In genomic region chr17:9663511-9663910, GRCh38 we compare ENCODE assay signal across 2 cellular contexts. TPM values are rescaled to one million over a fixed set of nuclear protein-coding genes. Genes with fewer than 3 reads are reported as not detected.
"Had no signal": no experiment of that assay in that cellular context is flagged by ENCODE, and none has a peak within 500 bp of the region (broad histone marks: within the 10 kb centered on the region; RNA-seq: fewer than 3 reads in every experiment).

No MANE protein-coding gene starts in this region.

RNA-seq across cellular contexts. Expression of gene USP43, which starts 18.2 kb away (rescaled TPM):
- total RNA-seq: Right ventricle myocardium inferior, Right ventricle myocardium superior had no signal
